Comparison of ENCODE assay signal across 23 cellular contexts in the genomic region with DNA sequence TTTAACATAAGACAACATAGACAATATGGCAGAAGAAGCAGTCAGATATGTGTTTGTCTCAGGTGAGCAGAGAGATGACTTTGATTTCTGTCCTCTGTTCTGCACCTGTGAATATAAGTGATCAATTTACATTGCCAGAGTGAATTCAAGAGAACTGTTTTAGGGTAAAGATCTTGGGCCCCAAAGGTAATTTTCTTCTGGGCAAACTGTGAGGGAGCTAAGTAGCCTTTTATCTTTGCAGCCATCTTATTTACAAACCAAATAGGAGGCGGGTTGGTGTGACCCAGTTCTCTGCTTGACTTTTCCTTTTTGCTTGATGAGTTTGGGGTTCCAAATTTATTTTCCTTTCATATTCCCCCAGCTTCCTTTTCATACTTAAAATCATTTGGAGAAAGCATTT.
"Had no signal": no experiment of that assay in that cellular context is flagged by ENCODE, and none has a peak within 500 bp of the region (broad histone marks: within the 10 kb centered on the region; RNA-seq: fewer than 3 reads in every experiment).

No MANE protein-coding gene starts in this region.

- H3K9me3 ChIP-seq: colonic mucosa, esophagus muscularis mucosa, esophagus squamous epithelium, gastrocnemius medialis, gastroesophageal sphincter, heart left ventricle, heart right ventricle had no signal

- H3K27me3 ChIP-seq: colonic mucosa, dorsolateral prefrontal cortex, esophagus muscularis mucosa, esophagus squamous epithelium, foreskin keratinocyte, gastrocnemius medialis, gastroesophageal sphincter, heart left ventricle, heart right ventricle had no signal

- H3K36me3 ChIP-seq: colonic mucosa, heart right ventricle had no signal

- H3K4me1 ChIP-seq: colonic mucosa, esophagus muscularis mucosa, esophagus squamous epithelium, foreskin keratinocyte, gastrocnemius medialis, gastroesophageal sphincter, heart left ventricle, heart right ventricle had no signal

- DNase-seq: colonic mucosa; cortex of kidney; dermis blood vessel endothelial cell; dorsolateral prefrontal cortex; effector CD4-positive, alpha-beta T cell; effector CD8-positive, alpha-beta T cell; effector memory CD4-positive, alpha-beta T cell; effector memory CD8-positive, alpha-beta T cell; endodermal cell; erythroblast; esophagus squamous epithelium; foreskin fibroblast; foreskin keratinocyte; foreskin melanocyte; gastrocnemius medialis; glutamatergic neuron; head of caudate nucleus; heart left ventricle; heart right ventricle had no signal

- H3K27ac ChIP-seq: colonic mucosa, coronary artery, dorsolateral prefrontal cortex, epithelial cell of prostate, esophagus muscularis mucosa, esophagus squamous epithelium, foreskin keratinocyte, gastrocnemius medialis, gastroesophageal sphincter, heart left ventricle, heart right ventricle had no signal

- H3K4me3 ChIP-seq: colonic mucosa, coronary artery, dorsolateral prefrontal cortex, esophagus muscularis mucosa, esophagus squamous epithelium, gastrocnemius medialis, gastroesophageal sphincter, heart left ventricle, heart right ventricle had no signal
